1 cellular context compared by ENCODE assay signal in the genomic region with DNA sequence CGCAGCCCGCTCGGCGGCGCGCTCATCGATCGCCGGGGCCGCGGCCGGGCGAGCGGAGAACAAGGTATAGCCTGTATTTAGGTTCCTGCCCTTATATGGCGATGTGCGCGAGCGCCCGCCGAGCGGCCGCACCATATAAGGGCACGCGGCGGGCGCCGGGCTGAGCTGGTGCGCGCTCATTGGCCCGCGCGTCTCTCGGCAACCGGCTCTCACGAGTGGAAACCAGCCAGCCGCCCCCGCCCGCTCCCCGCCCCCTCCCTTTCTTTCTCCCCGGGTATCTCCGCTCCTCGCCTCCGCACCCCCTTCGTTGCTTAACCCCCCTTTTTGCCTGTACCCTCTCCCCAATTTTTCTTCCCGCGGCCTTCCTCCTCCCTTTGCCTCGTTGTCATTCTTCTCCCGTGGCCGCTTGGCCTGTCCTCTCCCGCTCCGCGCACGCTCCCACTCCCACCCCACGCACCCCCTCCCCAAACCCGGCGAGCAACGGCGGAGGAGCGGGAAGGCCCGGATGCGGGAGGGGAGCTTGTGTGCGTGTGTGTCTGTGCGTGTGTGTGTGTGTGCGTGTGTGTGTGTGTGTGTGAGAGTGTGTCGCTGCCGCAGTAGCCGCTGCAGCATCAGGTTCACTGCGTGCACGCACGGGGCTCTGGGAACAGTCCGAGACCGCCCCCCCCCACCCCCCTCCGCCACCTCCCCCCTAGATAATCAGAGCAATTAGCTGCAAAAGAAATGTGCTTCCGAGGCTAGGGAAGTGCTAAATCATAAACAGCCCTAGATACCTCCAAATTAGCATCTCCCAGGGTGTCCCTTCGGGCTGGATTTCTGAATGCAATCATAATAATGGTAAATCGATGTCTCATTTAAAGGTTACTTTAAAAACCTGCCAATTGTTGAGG.
A peak's percentile ranks its signal among the peaks of the same experiment; 100 is the strongest.
TF ChIP-seq lines count a peak whose summit lies in the region.

No MANE protein-coding gene starts in this region.

TF ChIP-seq in K562, 482 proteins besides CTCF, POLR2A, EP300 and RAD21 (continued from another document):
- TF ChIP-seq, protein P1, sequence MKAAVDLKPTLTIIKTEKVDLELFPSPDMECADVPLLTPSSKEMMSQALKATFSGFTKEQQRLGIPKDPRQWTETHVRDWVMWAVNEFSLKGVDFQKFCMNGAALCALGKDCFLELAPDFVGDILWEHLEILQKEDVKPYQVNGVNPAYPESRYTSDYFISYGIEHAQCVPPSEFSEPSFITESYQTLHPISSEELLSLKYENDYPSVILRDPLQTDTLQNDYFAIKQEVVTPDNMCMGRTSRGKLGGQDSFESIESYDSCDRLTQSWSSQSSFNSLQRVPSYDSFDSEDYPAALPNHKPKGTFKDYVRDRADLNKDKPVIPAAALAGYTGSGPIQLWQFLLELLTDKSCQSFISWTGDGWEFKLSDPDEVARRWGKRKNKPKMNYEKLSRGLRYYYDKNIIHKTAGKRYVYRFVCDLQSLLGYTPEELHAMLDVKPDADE (conservative IDR thresholded peaks at IDR 0.05; ENCODE audit: control insufficient read depth, low read depth, low read length), result no peak
- TF ChIP-seq GMEB1 (CRISPR knock-in tag; IDR thresholded peaks at IDR 0.05) (no peak), CCNT2 (IDR thresholded peaks at IDR 0.05; ENCODE audit: borderline replicate concordance, extremely low read depth, insufficient read length, low read depth, low read length) (peak; percentile 94), PML (IDR thresholded peaks at IDR 0.05; ENCODE audit: low read length) (no peak), HLTF (IDR thresholded peaks at IDR 0.05) (peak; percentile 33; the same call in 1 of the 2 replicates), ARID2 (IDR thresholded peaks at IDR 0.05) (no peak), HOXB6 (CRISPR knock-in tag; IDR thresholded peaks at IDR 0.05; ENCODE audit: borderline replicate concordance) (no peak), ZNF140 (CRISPR knock-in tag; IDR thresholded peaks at IDR 0.05) (no peak), PTBP1 (IDR thresholded peaks at IDR 0.05; ENCODE audit: low read depth, low read length) (no peak), ID3 (CRISPR knock-in tag; IDR thresholded peaks at IDR 0.05) (no peak), ID3 (tag; IDR thresholded peaks at IDR 0.05) (no peak), ZBTB26 (CRISPR knock-in tag; IDR thresholded peaks at IDR 0.05) (peak; percentile 93), NFIC (IDR thresholded peaks at IDR 0.05) (peak; percentile 62), HDAC8 (tag; IDR thresholded peaks at IDR 0.05) (no peak), ZNF143 (CRISPR knock-in tag; IDR thresholded peaks at IDR 0.05) (no peak), FOXJ2 (tag; IDR thresholded peaks at IDR 0.05) (peak; percentile 82; the same call in 1 of the 2 replicates), EHMT2 (IDR thresholded peaks at IDR 0.05) (no peak), THRB (CRISPR knock-in tag; conservative IDR thresholded peaks at IDR 0.05) (no peak; the same call in 1 of the 2 replicates), IRF2 (CRISPR knock-in tag; IDR thresholded peaks at IDR 0.05) (no peak), POLR2AphosphoS5 (IDR thresholded peaks at IDR 0.05; ENCODE audit: control insufficient read depth, insufficient read depth, low read depth, low read length) (no peak), CCAR2 (IDR thresholded peaks at IDR 0.05; ENCODE audit: low read depth, low read length) (no peak), KLF13 (tag; IDR thresholded peaks at IDR 0.05; ENCODE audit: borderline replicate concordance, low read depth) (no peak), TCF3 (CRISPR knock-in tag; IDR thresholded peaks at IDR 0.05) (no peak), TAF1 (IDR thresholded peaks at IDR 0.05; ENCODE audit: control insufficient read depth, extremely low read depth, insufficient read depth, low read length, severe bottlenecking) (peak; percentile 16), HEY1 (CRISPR knock-in tag; IDR thresholded peaks at IDR 0.05; ENCODE audit: borderline replicate concordance) (no peak), PATZ1 (CRISPR knock-in tag; IDR thresholded peaks at IDR 0.05; ENCODE audit: borderline replicate concordance) (no peak), MIER1 (IDR thresholded peaks at IDR 0.05; ENCODE audit: low read depth) (no peak), VEZF1 (CRISPR knock-in tag; IDR thresholded peaks at IDR 0.05) (peak; percentile 95), SMARCA5 (IDR thresholded peaks at IDR 0.05) (peak; percentile 64; the same call in 1 of the 2 replicates), ZNF766 (CRISPR knock-in tag; conservative IDR thresholded peaks at IDR 0.05) (peak; percentile 94), ZNF57 (CRISPR knock-in tag; IDR thresholded peaks at IDR 0.05) (no peak), KLF16 (IDR thresholded peaks at IDR 0.05) (no peak), MCM5 (IDR thresholded peaks at IDR 0.05; ENCODE audit: low read depth) (no peak)
- TF ChIP-seq, protein P2, sequence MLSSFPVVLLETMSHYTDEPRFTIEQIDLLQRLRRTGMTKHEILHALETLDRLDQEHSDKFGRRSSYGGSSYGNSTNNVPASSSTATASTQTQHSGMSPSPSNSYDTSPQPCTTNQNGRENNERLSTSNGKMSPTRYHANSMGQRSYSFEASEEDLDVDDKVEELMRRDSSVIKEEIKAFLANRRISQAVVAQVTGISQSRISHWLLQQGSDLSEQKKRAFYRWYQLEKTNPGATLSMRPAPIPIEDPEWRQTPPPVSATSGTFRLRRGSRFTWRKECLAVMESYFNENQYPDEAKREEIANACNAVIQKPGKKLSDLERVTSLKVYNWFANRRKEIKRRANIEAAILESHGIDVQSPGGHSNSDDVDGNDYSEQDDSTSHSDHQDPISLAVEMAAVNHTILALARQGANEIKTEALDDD (IDR thresholded peaks at IDR 0.05), result no peak
